Comparison of ENCODE assay signal across 34 cellular contexts in genomic region chr11:61258546-61258945, GRCh38. TPM values are rescaled to one million over a fixed set of nuclear protein-coding genes. Genes with fewer than 3 reads are reported as not detected.
"Had no signal": no experiment of that assay in that cellular context is flagged by ENCODE, and none has a peak within 500 bp of the region (broad histone marks: within the 10 kb centered on the region; RNA-seq: fewer than 3 reads in every experiment).

No MANE protein-coding gene starts in this region.

- H3K9me3 ChIP-seq: ascending aorta had no signal

- H3K36me3 ChIP-seq: ascending aorta, cardiac muscle cell had no signal

- H3K27me3 ChIP-seq: ascending aorta, cardiac muscle cell had no signal

- H3K27ac ChIP-seq: ascending aorta, cardiac muscle cell, VCaP had no signal

- ATAC-seq: activated CD8-positive, alpha-beta T cell treated with anti-CD3 and anti-CD28 coated beads for 36 hours; activated naive CD8-positive, alpha-beta T cell treated with anti-CD3 and anti-CD28 coated beads, Interleukin-2, amount 50 U/mL, for 24 hours; activated T-cell treated with anti-CD3 and anti-CD28 coated beads, Interleukin-2, amount 50 U/mL, for 4 hours; activated T-cell treated with anti-CD3 and anti-CD28 coated beads, Interleukin-2, amount 50 U/mL, for 72 hours; activated T-helper 17 cell treated with anti-CD3 and anti-CD28 coated beads, Interleukin-2, amount 50 U/mL, for 72 hours had no signal

- DNase-seq: activated B cell treated with CpG ODN at 0.5 μM for 24 hours; activated CD4-positive, alpha-beta memory T cell treated with anti-CD3 and anti-CD28 coated beads for 36 hours; activated CD4-positive, alpha-beta T cell treated with anti-CD3 and anti-CD28 coated beads for 4 hours; activated CD4-positive, alpha-beta T cell treated with anti-CD3 and anti-CD28 coated beads, Interleukin-2, amount 10 ng/mL, durations not matched to agents 24 days and 14 days; activated CD4-positive, alpha-beta T cell treated with anti-CD3 and anti-CD28 coated beads, Interleukin-2, amount 50 U/mL, for 1 hour; activated CD4-positive, alpha-beta T cell treated with anti-CD3 and anti-CD28 coated beads, Interleukin-2, amount 50 U/mL, for 4 hours; activated CD4-positive, CD25-positive, alpha-beta regulatory T cell treated with anti-CD3 and anti-CD28 coated beads, Interleukin-2, amount 50 U/mL, for 72 hours; activated CD8-positive, alpha-beta memory T cell treated with anti-CD3 and anti-CD28 coated beads, Interleukin-2, amount 50 U/mL, for 4 hours; activated CD8-positive, alpha-beta T cell treated with anti-CD3 and anti-CD28 coated beads for 36 hours; activated effector memory CD4-positive, alpha-beta T cell treated with anti-CD3 and anti-CD28 coated beads, Interleukin-2, amount 50 U/mL, for 16 hours; activated gamma-delta T cell treated with Interleukin-2 at 50 U/mL for 16 hours; activated naive CD4-positive, alpha-beta T cell; activated naive CD4-positive, alpha-beta T cell treated with anti-CD3 and anti-CD28 coated beads for 36 hours; activated naive CD8-positive, alpha-beta T cell treated with anti-CD3 and anti-CD28 coated beads, Interleukin-2, amount 10 ng/mL, durations not matched to agents 7 days and 5 days; activated naive CD8-positive, alpha-beta T cell treated with anti-CD3 and anti-CD28 coated beads, Interleukin-2, amount 50 U/mL, for 24 hours; activated T-cell treated with anti-CD3 and anti-CD28 coated beads for 4 hours; activated T-cell treated with anti-CD3 and anti-CD28 coated beads, Interleukin-2, amount 50 U/mL, for 1 hour; activated T-cell treated with anti-CD3 and anti-CD28 coated beads, Interleukin-2, amount 50 U/mL, for 4 hours; activated T-cell treated with anti-CD3 and anti-CD28 coated beads, Interleukin-2, amount 50 U/mL, for 72 hours; amygdala; anterior cingulate cortex; caudate nucleus; cerebellar nuclear complex; T-helper 1 cell; T-helper 2 cell; T-helper 9 cell had no signal

- H3K4me1 ChIP-seq: ascending aorta had no signal

- H3K4me3 ChIP-seq: ascending aorta, cardiac muscle cell had no signal

- FAIRE-seq: bronchial epithelial cell, TTC549 had no signal

RNA-seq across cellular contexts. Expression of gene PGA5, which starts 17.6 kb away (rescaled TPM):
- total RNA-seq: activated B cell treated with CpG ODN at 0.5 μM for 24 hours; activated CD4-positive, alpha-beta memory T cell treated with anti-CD3 and anti-CD28 coated beads for 36 hours; activated CD4-positive, alpha-beta T cell treated with anti-CD3 and anti-CD28 coated beads, Interleukin-2, amount 10 ng/mL, durations not matched to agents 24 days and 14 days; activated CD8-positive, alpha-beta memory T cell treated with anti-CD3 and anti-CD28 coated beads for 36 hours; activated CD8-positive, alpha-beta T cell treated with anti-CD3 and anti-CD28 coated beads for 36 hours; activated naive CD4-positive, alpha-beta T cell treated with anti-CD3 and anti-CD28 coated beads for 36 hours; activated naive CD8-positive, alpha-beta T cell treated with anti-CD3 and anti-CD28 coated beads, Interleukin-2, amount 10 ng/mL, durations not matched to agents 7 days and 5 days; activated T-cell treated with anti-CD3 and anti-CD28 coated beads, Interleukin-2, amount 50 U/mL, for 4 hours; activated T-cell treated with anti-CD3 and anti-CD28 coated beads, Interleukin-2, amount 50 U/mL, for 72 hours; activated T-helper 1 cell treated with anti-CD3 and anti-CD28 coated beads, Interleukin-12 subunit alpha, Interleukin-12 subunit beta, Interleukin-2, Interleukin-4 antibody, amounts not matched to agents 30 ng/mL and 10 ng/mL and 1 ng/mL, durations not matched to agents 14 hours and 24 hours and 36 hours; activated T-helper 17 cell treated with anti-CD3 and anti-CD28 coated beads, Interleukin-2, amount 50 U/mL, for 72 hours; bronchial epithelial cell had no signal

RNA-seq across cellular contexts. Expression of gene PGA4, which starts 36.4 kb away (rescaled TPM):
- total RNA-seq: activated B cell treated with CpG ODN at 0.5 μM for 24 hours; activated CD4-positive, alpha-beta memory T cell treated with anti-CD3 and anti-CD28 coated beads for 36 hours; activated CD4-positive, alpha-beta T cell treated with anti-CD3 and anti-CD28 coated beads, Interleukin-2, amount 10 ng/mL, durations not matched to agents 24 days and 14 days; activated CD8-positive, alpha-beta memory T cell treated with anti-CD3 and anti-CD28 coated beads for 36 hours; activated CD8-positive, alpha-beta T cell treated with anti-CD3 and anti-CD28 coated beads for 36 hours; activated naive CD4-positive, alpha-beta T cell treated with anti-CD3 and anti-CD28 coated beads for 36 hours; activated naive CD8-positive, alpha-beta T cell treated with anti-CD3 and anti-CD28 coated beads, Interleukin-2, amount 10 ng/mL, durations not matched to agents 7 days and 5 days; activated T-cell treated with anti-CD3 and anti-CD28 coated beads, Interleukin-2, amount 50 U/mL, for 4 hours; activated T-cell treated with anti-CD3 and anti-CD28 coated beads, Interleukin-2, amount 50 U/mL, for 72 hours; activated T-helper 1 cell treated with anti-CD3 and anti-CD28 coated beads, Interleukin-12 subunit alpha, Interleukin-12 subunit beta, Interleukin-2, Interleukin-4 antibody, amounts not matched to agents 30 ng/mL and 10 ng/mL and 1 ng/mL, durations not matched to agents 14 hours and 24 hours and 36 hours; activated T-helper 17 cell treated with anti-CD3 and anti-CD28 coated beads, Interleukin-2, amount 50 U/mL, for 72 hours; bronchial epithelial cell had no signal

RNA-seq across cellular contexts. Expression of gene PGA3, which starts 55.2 kb away (rescaled TPM):
- total RNA-seq: activated B cell treated with CpG ODN at 0.5 μM for 24 hours; activated CD4-positive, alpha-beta memory T cell treated with anti-CD3 and anti-CD28 coated beads for 36 hours; activated CD4-positive, alpha-beta T cell treated with anti-CD3 and anti-CD28 coated beads, Interleukin-2, amount 10 ng/mL, durations not matched to agents 24 days and 14 days; activated CD8-positive, alpha-beta memory T cell treated with anti-CD3 and anti-CD28 coated beads for 36 hours; activated CD8-positive, alpha-beta T cell treated with anti-CD3 and anti-CD28 coated beads for 36 hours; activated naive CD4-positive, alpha-beta T cell treated with anti-CD3 and anti-CD28 coated beads for 36 hours; activated naive CD8-positive, alpha-beta T cell treated with anti-CD3 and anti-CD28 coated beads, Interleukin-2, amount 10 ng/mL, durations not matched to agents 7 days and 5 days; activated T-cell treated with anti-CD3 and anti-CD28 coated beads, Interleukin-2, amount 50 U/mL, for 4 hours; activated T-cell treated with anti-CD3 and anti-CD28 coated beads, Interleukin-2, amount 50 U/mL, for 72 hours; activated T-helper 1 cell treated with anti-CD3 and anti-CD28 coated beads, Interleukin-12 subunit alpha, Interleukin-12 subunit beta, Interleukin-2, Interleukin-4 antibody, amounts not matched to agents 30 ng/mL and 10 ng/mL and 1 ng/mL, durations not matched to agents 14 hours and 24 hours and 36 hours; activated T-helper 17 cell treated with anti-CD3 and anti-CD28 coated beads, Interleukin-2, amount 50 U/mL, for 72 hours; bronchial epithelial cell; cardiac muscle cell had no signal
- polyA plus RNA-seq: cardiac muscle cell had no signal
